Comparison of ENCODE assay signal across 8 cellular contexts in the genomic region with DNA sequence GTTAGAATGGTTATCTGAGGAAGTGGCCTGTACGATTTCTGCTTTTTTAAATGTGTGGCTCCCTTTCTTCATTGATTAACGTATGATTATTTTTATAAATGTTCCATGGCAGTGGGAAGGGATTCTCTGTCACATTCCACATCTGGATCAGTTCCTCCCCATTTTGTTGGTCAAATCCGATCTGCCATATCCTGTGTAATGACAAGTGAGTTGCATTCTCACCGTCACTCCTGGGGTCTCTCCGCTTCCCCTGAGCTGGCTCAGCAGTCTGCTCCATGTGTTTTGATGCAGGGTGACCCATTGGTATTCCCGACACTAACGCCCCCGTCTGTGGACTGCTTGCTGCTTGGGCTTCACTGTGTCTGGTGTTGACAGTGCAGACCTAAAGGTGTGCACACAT. TPM values are rescaled to one million over a fixed set of nuclear protein-coding genes. Genes with fewer than 3 reads are reported as not detected.
DNase-seq lines count a peak whose midpoint lies in the region; ATAC-seq and TF ChIP-seq lines count a peak whose summit lies in the region.

No MANE protein-coding gene starts in this region.

- no peak for DNase-seq in A673 (ENCODE audit: low spot score)
- peak; percentile 14 for DNase-seq in HT-29 (ENCODE audit: low spot score)
- DNase-seq in astrocyte of the spinal cord (ENCODE audit: low read depth, low spot score): peak; percentile 41
- DNase-seq in mesenteric fat pad (ENCODE audit: low spot score): peak; percentile 83
- no peak for DNase-seq in inferior parietal cortex (ENCODE audit: extremely low spot score)
- DNase-seq in OCI-M1 (lab: John Stamatoyannopoulos, UW): no peak
- no peak for DNase-seq in NCI-H1092 treated with DMSO at 0.1 percent for 48 hours (lab: John Stamatoyannopoulos, UW)

- intact Hi-C loops in A673 (cut with micrococcal nuclease; ENCODE audit: unreplicated experiment): no loop called here

- H3K4me3 ChIP-seq in A673 (ENCODE audit: low read depth, low read length, poor library complexity, severe bottlenecking): no peak overlapping the region
- no peak overlapping the region for H3K4me3 ChIP-seq in astrocyte of the spinal cord (ENCODE audit: low read depth, low read length)

- TF ChIP-seq CTCF in A673 (conservative IDR thresholded peaks at IDR 0.05; ENCODE audit: low read depth, low read length) (no peak), astrocyte of the spinal cord (IDR thresholded peaks at IDR 0.05; ENCODE audit: low read depth, low read length) (no peak)

- CTCF ChIA-PET in A673 (lab: Charles Lee): no interaction called here

- H3K36me3 ChIP-seq in A673 (ENCODE audit: insufficient read depth, low read length, poor library complexity, severe bottlenecking): peaks cover 9% of the 10 kb centered on the region

- H3K4me1 ChIP-seq in A673 (ENCODE audit: insufficient read depth, low read length, poor library complexity, severe bottlenecking): no peaks in the 10 kb centered on the region

- H3K27me3 ChIP-seq in A673 (replicated peaks; ENCODE audit: insufficient read depth, low read depth, low read length, poor library complexity): no peaks in the 10 kb centered on the region

- in situ Hi-C loops in astrocyte of the spinal cord (cut with HindIII; ENCODE audit: low sequenced_read_pairs): no loop called here

- BruUV-seq in A673 (replicated peaks; lab: Mats Ljungman, UMichigan): no TSS peak

- POLR2A ChIA-PET in A673 (lab: Charles Lee; ENCODE audit: low non-redundant PET): no interaction called here

- ATAC-seq in GM19023 (IDR thresholded peaks at IDR 0.05; ENCODE audit: unreplicated experiment): no peak

- no peaks in the 10 kb centered on the region for H3K9me3 ChIP-seq in A673 (ENCODE audit: low read depth, low read length, poor library complexity, severe bottlenecking)

- H3K27ac ChIP-seq in A673 (ENCODE audit: low read depth, low read length, poor library complexity, severe bottlenecking): peak overlapping the region; percentile 17

RNA-seq across cellular contexts. Expression of gene NEAT1, which starts 20.4 kb away (rescaled TPM):
- total RNA-seq in A673 (2021): 196 and 211 TPM in 2 replicates
- total RNA-seq in HT-29 (2014; rRNA removed; shearing (Covaris generic)): 50.1 and 61.5 TPM in 2 replicates
- 1,527 TPM for total RNA-seq in mesenteric fat pad

RNA-seq across cellular contexts. Expression of gene MALAT1, which starts 55.9 kb away (rescaled TPM):
- total RNA-seq in A673 (2021) (4,586 and 4,701 TPM in 2 replicates), mesenteric fat pad (11,495 TPM)
- 1,827 and 2,040 TPM in 2 replicates for total RNA-seq in HT-29 (2014; rRNA removed; shearing (Covaris generic))

RNA-seq across cellular contexts. Expression of gene FRMD8, which starts 56.5 kb away (rescaled TPM):
- total RNA-seq in A673 (2021): 43.2 and 51.1 TPM in 2 replicates
- 102 and 106 TPM in 2 replicates for total RNA-seq in HT-29 (2014; rRNA removed; shearing (Covaris generic))
- total RNA-seq in mesenteric fat pad: 44.0 TPM

Comparison
In these comparisons a context has a peak if more than half of its experiments do, and no peak if none do; other contexts are left out.
1. DNase-seq: peak in HT-29 (single experiment), astrocyte of the spinal cord (single experiment) and mesenteric fat pad (single experiment); none in A673 (single experiment), inferior parietal cortex (single experiment), OCI-M1 (single experiment) and NCI-H1092 treated with DMSO at 0.1 percent for 48 hours (single experiment).